Comparison of ENCODE assay signal across 10 cellular contexts in genomic region chr19:58218899-58219298, GRCh38. TPM values are rescaled to one million over a fixed set of nuclear protein-coding genes. Genes with fewer than 3 reads are reported as not detected.
DNase-seq lines count a peak whose midpoint lies in the region; ATAC-seq, FAIRE-seq and TF ChIP-seq lines count a peak whose summit lies in the region.
"Had no signal": no experiment of that assay in that cellular context is flagged by ENCODE, and none has a peak within 500 bp of the region (broad histone marks: within the 10 kb centered on the region; RNA-seq: fewer than 3 reads in every experiment).

No MANE protein-coding gene starts in this region.

- no peak overlapping the region for H3K4me3 Mint-ChIP-seq in Calu3 (ENCODE audit: low read depth, unreplicated experiment)
- H3K4me3 Mint-ChIP-seq: stimulated activated naive CD8-positive, alpha-beta T cell treated with anti-CD3 and anti-CD28 coated beads, Interleukin-15, Interleukin-2, amounts not matched to agents 100 ng/mL and 50 ng/mL, for 24 hours had no signal

- no peak for ATAC-seq in GM21723 (IDR thresholded peaks at IDR 0.05; ENCODE audit: unreplicated experiment)

- peak; percentile 41 for TF ChIP-seq CTCF in D721Med (IDR thresholded peaks at IDR 0.05; ENCODE audit: insufficient read depth, missing control alignments)
- peak; percentile 16 for TF ChIP-seq CTCF in kidney epithelial cell (IDR thresholded peaks at IDR 0.05; ENCODE audit: insufficient read depth, low read length, poor library complexity, severe bottlenecking)
- no peak for TF ChIP-seq CTCF in Calu3 (IDR thresholded peaks at IDR 0.05; ENCODE audit: unreplicated experiment)

- no peak overlapping the region for H3K4me3 ChIP-seq in kidney epithelial cell (ENCODE audit: low read depth, low read length)

- peaks cover 21% of the 10 kb centered on the region for H3K9me3 Mint-ChIP-seq in Calu3 (ENCODE audit: low read depth, unreplicated experiment)

- peaks cover 14% of the 10 kb centered on the region for H3K36me3 Mint-ChIP-seq in Calu3 (ENCODE audit: insufficient read depth, unreplicated experiment)

- no peak overlapping the region for H3K27ac Mint-ChIP-seq in Calu3 (ENCODE audit: unreplicated experiment)
- H3K27ac Mint-ChIP-seq: stimulated activated naive CD8-positive, alpha-beta T cell treated with anti-CD3 and anti-CD28 coated beads, Interleukin-15, Interleukin-2, amounts not matched to agents 100 ng/mL and 50 ng/mL, for 24 hours had no signal

- CTCF ChIA-PET in Calu3 (lab: Charles Lee) = no interaction called here

- no peaks in the 10 kb centered on the region for H3K27me3 ChIP-seq in kidney epithelial cell (ENCODE audit: control insufficient read depth, insufficient read depth, low read length)

- H3K4me1 Mint-ChIP-seq in Calu3 (ENCODE audit: low read depth, unreplicated experiment) = no peaks in the 10 kb centered on the region

- intact Hi-C loops in Calu3 (cut with micrococcal nuclease; ENCODE audit: unreplicated experiment) = no loop called here

- BruUV-seq in Calu3 (replicated peaks; lab: Mats Ljungman, UMichigan) = no TSS peak

- no peaks in the 10 kb centered on the region for H3K27me3 Mint-ChIP-seq in Calu3 (ENCODE audit: unreplicated experiment)
- H3K27me3 Mint-ChIP-seq: stimulated activated naive CD8-positive, alpha-beta T cell treated with anti-CD3 and anti-CD28 coated beads, Interleukin-15, Interleukin-2, amounts not matched to agents 100 ng/mL and 50 ng/mL, for 24 hours had no signal

- FAIRE-seq in D721Med (lab: Jason Lieb, UNC) = no peak

- H3K36me3 ChIP-seq in kidney epithelial cell (ENCODE audit: control insufficient read depth, insufficient read depth, low read length) = no peaks in the 10 kb centered on the region

- DNase-seq in D721Med (ENCODE audit: insufficient read length, low spot score) (no peak), HUDEP-2 (lab: John Stamatoyannopoulos, UW; ENCODE audit: unreplicated experiment in 76 of 76) (peak in 44 of 76 experiments; percentile 4 to 59 (median 24)), kidney epithelial cell (ENCODE audit: low read depth) (no peak), Calu3 (no peak), ecto neural progenitor cell (ENCODE audit: low spot score) (no peak), amniotic stem cell (lab: John Stamatoyannopoulos, UW) (no peak)
- DNase-seq in activated CD4-positive, alpha-beta T cell treated with anti-CD3 and anti-CD28 coated beads, Interleukin-2, amount 50 U/mL, for 1 hour = peak; percentile 8
- DNase-seq: mesenchymal stem cell had no signal

RNA-seq across cellular contexts. Expression of gene ZNF544, which starts 9.8 kb away (rescaled TPM):
- 34.4 and 40.6 TPM in 2 replicates for total RNA-seq in kidney epithelial cell
- total RNA-seq in Calu3 (2022) = 65.3 and 68.5 TPM in 2 replicates

RNA-seq across cellular contexts. Expression of gene ZNF274, which starts 36.0 kb away (rescaled TPM):
- 16.8 and 25.3 TPM in 2 replicates for total RNA-seq in kidney epithelial cell
- 43.2 and 44.6 TPM in 2 replicates for total RNA-seq in Calu3 (2022)

RNA-seq across cellular contexts. Expression of gene ZNF8, which starts 59.9 kb away (rescaled TPM):
- total RNA-seq in kidney epithelial cell = 7.1 and 9.4 TPM in 2 replicates
- 12.1 and 12.8 TPM in 2 replicates for total RNA-seq in Calu3 (2022)

Comparison
In these comparisons a context has a peak if more than half of its experiments do, and no peak if none do; other contexts are left out.
1. DNase-seq: peak in HUDEP-2 (44 of 76) and activated CD4-positive, alpha-beta T cell treated with anti-CD3 and anti-CD28 coated beads, Interleukin-2, amount 50 U/mL, for 1 hour (single experiment); none in D721Med (single experiment), kidney epithelial cell (single experiment), Calu3 (single experiment), ecto neural progenitor cell (single experiment) and amniotic stem cell (single experiment).